ENCODE assay signal across 9 cellular contexts in the genomic region with DNA sequence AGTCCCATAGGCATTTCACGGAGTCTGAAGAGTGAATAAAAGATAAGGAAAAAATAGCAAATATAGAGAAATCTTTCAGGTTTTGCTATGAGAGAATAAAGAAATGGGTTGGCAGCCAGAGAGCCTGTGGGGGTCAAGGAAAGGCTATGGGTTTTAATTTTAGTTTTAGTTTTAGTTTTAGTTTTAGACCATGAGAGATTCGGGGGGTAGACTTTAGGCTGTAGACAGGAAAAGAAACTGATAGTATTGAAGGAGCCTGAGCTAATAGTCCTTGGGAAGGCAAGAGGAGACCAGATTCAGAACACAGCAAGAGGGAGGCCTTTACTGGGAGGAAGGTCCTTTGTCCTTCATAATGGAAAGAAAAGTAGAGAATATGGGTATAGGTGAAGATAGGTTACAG. TPM values are rescaled to one million over a fixed set of nuclear protein-coding genes. Genes with fewer than 3 reads are reported as not detected.
A peak's percentile ranks its signal among the peaks of the same experiment; 100 is the strongest.
DNase-seq lines count a peak whose midpoint lies in the region; ATAC-seq and TF ChIP-seq lines count a peak whose summit lies in the region.
"Had no signal": no experiment of that assay in that cellular context is flagged by ENCODE, and none has a peak within 500 bp of the region (broad histone marks: within the 10 kb centered on the region; RNA-seq: fewer than 3 reads in every experiment).

No MANE protein-coding gene starts in this region.

- no peaks in the 10 kb centered on the region for H3K27me3 ChIP-seq in Caco-2 (replicated peaks; ENCODE audit: control insufficient read depth, insufficient read depth, low read length)

- intact Hi-C loops in Caco-2 (cut with micrococcal nuclease; ENCODE audit: unreplicated experiment): no loop called here

- peak; percentile 99 for ATAC-seq in GM18861 (IDR thresholded peaks at IDR 0.05; ENCODE audit: unreplicated experiment)
- ATAC-seq in HG03066 (IDR thresholded peaks at IDR 0.05; ENCODE audit: low read depth, unreplicated experiment): peak; percentile 99
- ATAC-seq in effector memory CD8-positive, alpha-beta T cell (replicated peaks): peak; percentile 39

- no peaks in the 10 kb centered on the region for H3K36me3 Mint-ChIP-seq in effector memory CD8-positive, alpha-beta T cell (ENCODE audit: insufficient read depth)
- no peaks in the 10 kb centered on the region for H3K36me3 Mint-ChIP-seq in Caco-2 (ENCODE audit: insufficient read depth, unreplicated experiment)
- H3K36me3 Mint-ChIP-seq in nephron progenitor cell (ENCODE audit: low read depth): peaks cover 20% of the 10 kb centered on the region

- H3K27ac Mint-ChIP-seq in effector memory CD8-positive, alpha-beta T cell: peak overlapping the region; percentile 1 to 19
- H3K27ac Mint-ChIP-seq in Caco-2 (ENCODE audit: unreplicated experiment): no peak overlapping the region
- H3K27ac Mint-ChIP-seq in nephron progenitor cell: no peak overlapping the region

- CTCF ChIA-PET in Caco-2 (lab: Charles Lee): no interaction called here

- no peaks in the 10 kb centered on the region for H3K4me1 ChIP-seq in Caco-2

- TF ChIP-seq CTCF in GM20000 (IDR thresholded peaks at IDR 0.05; ENCODE audit: extremely low read depth, missing control alignments): no peak
- no peak for TF ChIP-seq CTCF in Caco-2 (IDR thresholded peaks at IDR 0.05; ENCODE audit: insufficient read depth in 1 of 2, low read depth in 1 of 2, low read length in 1 of 2, severe bottlenecking in 1 of 2, unreplicated experiment in 1 of 2)
- no peak for TF ChIP-seq CTCF in nephron progenitor cell (IDR thresholded peaks at IDR 0.05)

- H3K4me3 ChIP-seq in Caco-2 (ENCODE audit: low read depth, low read length): no peak overlapping the region

- no peaks in the 10 kb centered on the region for H3K27me3 Mint-ChIP-seq in effector memory CD8-positive, alpha-beta T cell
- H3K27me3 Mint-ChIP-seq in Caco-2 (ENCODE audit: insufficient read depth, unreplicated experiment) (no peaks in the 10 kb centered on the region), nephron progenitor cell (ENCODE audit: low read depth, poor library complexity) (no peaks in the 10 kb centered on the region)

- H3K36me3 ChIP-seq in Caco-2 (ENCODE audit: control insufficient read depth, insufficient read depth, low read length): no peaks in the 10 kb centered on the region

- POLR2A ChIA-PET in Caco-2 (lab: Charles Lee): no interaction called here

- peaks cover 19 to 43% of the 10 kb centered on the region in 2 donors for H3K4me1 Mint-ChIP-seq in effector memory CD8-positive, alpha-beta T cell (ENCODE audit: low read depth in 2 of 2)
- no peaks in the 10 kb centered on the region for H3K4me1 Mint-ChIP-seq in Caco-2 (ENCODE audit: low read depth, unreplicated experiment)
- H3K4me1 Mint-ChIP-seq in nephron progenitor cell: no peaks in the 10 kb centered on the region

- DNase-seq in GM20000 (ENCODE audit: low spot score): peak; percentile 56
- no peak for DNase-seq in effector memory CD8-positive, alpha-beta T cell
- DNase-seq in Caco-2: no peak
- no peak for DNase-seq in activated CD4-positive, alpha-beta T cell treated with anti-CD3 and anti-CD28 coated beads, Interleukin-2, amount 50 U/mL, for 48 hours
- no peak for DNase-seq in nephron progenitor cell
- DNase-seq: head of caudate nucleus; stimulated activated CD4-positive, alpha-beta T cell treated with anti-CD3 and anti-CD28 coated beads, Interleukin-4, amount 100 ng/mL, for 1 hour had no signal

- no TSS peak for BruUV-seq in Caco-2 (replicated peaks; lab: Mats Ljungman, UMichigan)

- H3K9me3 Mint-ChIP-seq in effector memory CD8-positive, alpha-beta T cell: no peaks in the 10 kb centered on the region
- no peaks in the 10 kb centered on the region for H3K9me3 Mint-ChIP-seq in Caco-2 (ENCODE audit: unreplicated experiment)
- H3K9me3 Mint-ChIP-seq in nephron progenitor cell: no peaks in the 10 kb centered on the region

- H3K9me3 ChIP-seq in Caco-2: no peaks in the 10 kb centered on the region

- peak overlapping the region; percentile 0 to 21 for H3K4me3 Mint-ChIP-seq in effector memory CD8-positive, alpha-beta T cell
- H3K4me3 Mint-ChIP-seq in Caco-2 (ENCODE audit: unreplicated experiment): no peak overlapping the region
- no peak overlapping the region for H3K4me3 Mint-ChIP-seq in nephron progenitor cell

RNA-seq across cellular contexts. Expression of a gene that starts 19.3 kb away (rescaled TPM):
- total RNA-seq in Caco-2 (2022): 14.6 and 16.1 TPM in 2 replicates

RNA-seq across cellular contexts. Expression of a gene that starts 21.1 kb away (rescaled TPM):
- total RNA-seq in Caco-2 (2022): 10.9 and 11.7 TPM in 2 replicates

Comparison
In these comparisons a context has a peak if more than half of its experiments do, and no peak if none do; other contexts are left out.
1. ATAC-seq: peak in every context shown above with its lines; median percentile 99 in GM18861; 99 in HG03066; 39 in effector memory CD8-positive, alpha-beta T cell.
2. H3K27ac Mint-ChIP-seq: peak in effector memory CD8-positive, alpha-beta T cell (2 of 2); none in Caco-2 (single experiment) and nephron progenitor cell (single experiment).
3. H3K4me3 Mint-ChIP-seq: peak in effector memory CD8-positive, alpha-beta T cell (2 of 2); none in Caco-2 (single experiment) and nephron progenitor cell (single experiment).